9 cellular contexts compared by ENCODE assay signal in the genomic region with DNA sequence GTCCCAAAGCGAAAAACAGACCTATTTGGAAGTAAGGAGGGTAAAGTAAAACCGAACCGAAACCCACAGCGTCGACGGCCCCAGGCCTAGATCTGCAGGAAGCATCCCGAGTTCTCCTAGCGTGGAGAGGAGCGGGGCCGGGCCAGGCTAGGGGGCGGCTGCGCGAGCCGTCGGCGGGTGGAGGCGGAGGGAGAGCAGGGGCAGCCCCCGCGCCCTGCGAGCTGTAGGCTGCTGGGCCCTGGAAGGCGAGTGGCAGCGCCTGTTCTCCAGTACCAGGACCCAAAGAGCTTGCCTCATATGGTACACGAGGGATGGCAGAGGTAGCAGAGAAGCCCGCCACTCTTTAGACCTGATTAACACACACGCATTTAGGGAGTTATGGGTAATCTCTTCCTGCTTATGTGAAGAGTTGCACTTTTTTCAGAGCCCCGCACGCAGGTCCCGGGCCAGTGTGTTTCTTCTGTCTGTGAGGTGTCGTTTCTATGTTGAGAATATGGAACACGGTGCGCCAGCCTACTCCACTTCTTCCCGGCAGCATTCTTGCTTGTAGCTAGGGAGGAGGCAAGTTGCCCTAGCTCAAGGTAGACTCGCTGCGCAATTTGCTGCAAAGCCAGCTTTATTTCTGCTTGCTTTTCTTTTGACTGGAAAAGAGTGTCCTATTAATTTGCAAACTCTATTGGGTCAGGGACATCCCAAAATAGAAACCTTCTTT.
A peak's percentile ranks its signal among the peaks of the same experiment; 100 is the strongest.
DNase-seq lines count a peak whose midpoint lies in the region; ATAC-seq and TF ChIP-seq lines count a peak whose summit lies in the region.
"Had no signal": no experiment of that assay in that cellular context is flagged by ENCODE, and none has a peak within 500 bp of the region (broad histone marks: within the 10 kb centered on the region; RNA-seq: fewer than 3 reads in every experiment).

No MANE protein-coding gene starts in this region.

- no peaks in the 10 kb centered on the region for H3K27me3 ChIP-seq in left ventricle myocardium inferior (ENCODE audit: low read depth)
- H3K27me3 ChIP-seq in brain microvascular endothelial cell (replicated peaks), result no peaks in the 10 kb centered on the region
- H3K27me3 ChIP-seq in uterus, result no peaks in the 10 kb centered on the region

- TF ChIP-seq POLR2A in uterus (IDR thresholded peaks at IDR 0.05), result no peak
- no peak for TF ChIP-seq POLR2A in GM18505 (IDR thresholded peaks at IDR 0.05; ENCODE audit: borderline replicate concordance, extremely low read depth, insufficient read depth, insufficient read length)

- H3K4me1 ChIP-seq in left ventricle myocardium inferior, result peaks cover 7% of the 10 kb centered on the region
- no peaks in the 10 kb centered on the region for H3K4me1 ChIP-seq in mesodermal cell (ENCODE audit: control insufficient read depth, insufficient read depth, low read length, poor library complexity, severe bottlenecking)
- H3K4me1 ChIP-seq in uterus, result no peaks in the 10 kb centered on the region

- H3K4me3 ChIP-seq in left ventricle myocardium inferior (peak overlapping the region; percentile 64), brain microvascular endothelial cell (ENCODE audit: low read depth, low read length) (peak overlapping the region; percentile 48), mesodermal cell (ENCODE audit: extremely low read depth, insufficient read depth, low read length, poor library complexity, severe bottlenecking) (peak overlapping the region; percentile 16), uterus (peak overlapping the region; percentile 15 to 47)

- WGBS in mesodermal cell (ENCODE audit: insufficient coverage in 2 of 2), 2 experiments, result 71 to 72% methylated on average over 30 of the region's 34 CpGs

- H3K27ac ChIP-seq in left ventricle myocardium inferior (replicated peaks) (no peak overlapping the region), brain microvascular endothelial cell (no peak overlapping the region), mesodermal cell (ENCODE audit: low read depth, low read length, severe bottlenecking) (no peak overlapping the region), uterus (no peak overlapping the region)

- DNase-seq in left ventricle myocardium inferior (no peak), cardiac septum (ENCODE audit: low spot score) (no peak), brain microvascular endothelial cell (no peak), uterus (no peak), T1000 (lab: John Stamatoyannopoulos, UW) (no peak), NCI-H345 treated with DMSO at 0.1 percent for 48 hours (lab: John Stamatoyannopoulos, UW; ENCODE audit: unreplicated experiment) (no peak)
- DNase-seq: NCI-H2081 treated with DMSO at 0.1 percent for 48 hours had no signal

- H3K9me3 ChIP-seq in left ventricle myocardium inferior (replicated peaks), result no peaks in the 10 kb centered on the region
- H3K9me3 ChIP-seq in mesodermal cell (ENCODE audit: control insufficient read depth, low read length), result no peaks in the 10 kb centered on the region
- H3K9me3 ChIP-seq in uterus, result no peaks in the 10 kb centered on the region

- H3K36me3 ChIP-seq in left ventricle myocardium inferior (no peaks in the 10 kb centered on the region), brain microvascular endothelial cell (replicated peaks) (no peaks in the 10 kb centered on the region), mesodermal cell (ENCODE audit: control insufficient read depth, insufficient read depth, low read length) (no peaks in the 10 kb centered on the region), uterus (no peaks in the 10 kb centered on the region)

- TF ChIP-seq CTCF in left ventricle myocardium inferior (IDR thresholded peaks at IDR 0.05; ENCODE audit: borderline replicate concordance), result no peak
- no peak for TF ChIP-seq CTCF in brain microvascular endothelial cell (IDR thresholded peaks at IDR 0.05; ENCODE audit: low read depth, low read length, missing control alignments)
- TF ChIP-seq CTCF in uterus (IDR thresholded peaks at IDR 0.05), result no peak

- ATAC-seq in GM18505 (IDR thresholded peaks at IDR 0.05; ENCODE audit: unreplicated experiment), result no peak

- in situ Hi-C loops in brain microvascular endothelial cell (cut with HindIII; ENCODE audit: low pct_ligation_motif_present, low sequenced_read_pairs), result no loop called here

- intact Hi-C loops in left ventricle myocardium inferior (cut with micrococcal nuclease), result no loop called here
- intact Hi-C loops in cardiac septum (cut with DNase I), result no loop called here
- intact Hi-C loops in uterus (cut with DNase I; ENCODE audit: low total_unique reads), result no loop called here
